Comparison of ENCODE assay signal across 15 cellular contexts in the genomic region with DNA sequence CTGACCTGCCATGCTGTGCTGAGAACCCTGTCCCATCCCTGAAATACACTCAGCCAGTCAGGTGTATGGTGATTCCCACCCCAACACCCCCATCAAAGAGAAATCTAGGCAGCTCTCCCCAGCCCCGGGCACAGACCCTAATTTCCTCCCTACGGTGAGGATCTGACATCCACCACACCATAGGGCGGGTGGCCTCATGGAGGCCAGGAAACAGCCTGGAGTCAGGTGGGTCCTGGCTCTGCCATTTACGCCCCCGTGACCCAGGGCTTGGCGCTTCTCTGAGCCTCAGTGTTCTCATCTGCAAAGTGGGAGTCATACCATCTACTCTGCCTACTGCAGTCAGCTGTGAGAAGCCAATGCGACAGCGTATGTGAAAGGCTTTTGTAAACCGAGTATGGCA. TPM values are rescaled to one million over a fixed set of nuclear protein-coding genes. Genes with fewer than 3 reads are reported as not detected.
"Had no signal": no experiment of that assay in that cellular context is flagged by ENCODE, and none has a peak within 500 bp of the region (broad histone marks: within the 10 kb centered on the region; RNA-seq: fewer than 3 reads in every experiment).

No MANE protein-coding gene starts in this region.

RNA-seq across cellular contexts. Expression of a gene that starts 27.4 kb away (rescaled TPM):
- total RNA-seq: activated naive CD4-positive, alpha-beta T cell treated with anti-CD3 and anti-CD28 coated beads for 36 hours; activated naive CD4-positive, alpha-beta T cell treated with anti-CD3 and anti-CD28 coated beads, Interleukin-2, amount 50 U/mL, for 72 hours; activated naive CD8-positive, alpha-beta T cell treated with anti-CD3 and anti-CD28 coated beads for 36 hours; activated T-cell treated with anti-CD3 and anti-CD28 coated beads, Interleukin-2, amount 50 U/mL, for 4 hours; activated T-cell treated with anti-CD3 and anti-CD28 coated beads, Interleukin-2, amount 50 U/mL, for 72 hours; activated T-helper 1 cell treated with anti-CD3 and anti-CD28 coated beads, Interleukin-12 subunit alpha, Interleukin-12 subunit beta, Interleukin-2, Interleukin-4 antibody, amounts not matched to agents 30 ng/mL and 10 ng/mL and 1 ng/mL, durations not matched to agents 14 hours and 24 hours and 36 hours; activated T-helper 17 cell treated with anti-CD3 and anti-CD28 coated beads, Interleukin-2, amount 50 U/mL, for 72 hours; activated T-helper 2 cell treated with anti-CD3 and anti-CD28 coated beads, Interferon-gamma antibody, Interleukin-2, Interleukin-4, amounts not matched to agents 10 μg/mL and 5 μg/mL and 100 μg/mL, durations not matched to agents 14 hours and 24 hours and 36 hours; adrenal gland; ascending aorta; astrocyte; body of pancreas; cardiac muscle cell; cardiac septum; cerebellum had no signal
